23 cellular contexts compared by ENCODE assay signal in the genomic region with DNA sequence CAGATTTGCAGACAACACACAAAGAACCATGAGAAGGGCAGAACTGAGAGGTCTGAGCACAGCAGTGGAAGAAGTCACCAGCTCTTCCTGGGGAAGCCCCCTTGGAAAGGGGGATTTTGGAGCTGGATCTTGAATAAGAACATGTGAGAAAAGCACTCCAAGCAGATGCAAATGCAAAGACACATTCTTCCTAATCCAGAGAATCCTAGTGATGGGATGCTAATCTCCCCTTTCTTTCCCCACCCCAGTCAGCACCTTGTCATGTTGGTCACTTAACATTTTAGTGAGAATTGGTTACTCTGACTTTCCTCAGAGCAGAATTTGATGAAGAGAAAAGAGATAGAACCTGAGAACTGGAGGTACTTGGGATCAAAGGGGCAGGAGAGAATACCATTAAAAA.
"Had no signal": no experiment of that assay in that cellular context is flagged by ENCODE, and none has a peak within 500 bp of the region (broad histone marks: within the 10 kb centered on the region; RNA-seq: fewer than 3 reads in every experiment).

No MANE protein-coding gene starts in this region.

- H3K27me3 ChIP-seq: heart left ventricle, neutrophil, right atrium auricular region, stomach, transverse colon had no signal

- FAIRE-seq: colon, small intestine had no signal

- ATAC-seq: effector memory CD8-positive, alpha-beta T cell; heart left ventricle; left colon; left ventricle myocardium superior; naive thymus-derived CD4-positive, alpha-beta T cell had no signal

- DNase-seq: cerebellar nuclear complex; effector memory CD8-positive, alpha-beta T cell; foreskin melanocyte; heart left ventricle; hypothalamus; left colon; left ventricle myocardium superior; mesenchymal stem cell; naive thymus-derived CD4-positive, alpha-beta T cell; nephron progenitor cell; posterior cingulate gyrus; small intestine; stimulated activated CD4-positive, alpha-beta T cell treated with anti-CD3 and anti-CD28 coated beads, Interleukin-12 subunit alpha, Interleukin-12 subunit beta, amount 100 ng/mL, for 4 hours; stimulated activated naive CD4-positive, alpha-beta T cell; stomach; substantia nigra; transverse colon had no signal

- H3K27ac ChIP-seq: epithelial cell of prostate, heart left ventricle, neutrophil, right atrium auricular region, stomach, thoracic aorta, transverse colon had no signal

- H3K9me3 ChIP-seq: heart left ventricle, neutrophil, right atrium auricular region, stomach, thoracic aorta, transverse colon had no signal

- H3K4me1 ChIP-seq: right atrium auricular region, stomach, transverse colon had no signal

- H3K4me3 ChIP-seq: heart left ventricle, lung, right atrium auricular region, stomach, thoracic aorta, transverse colon had no signal

- H3K36me3 ChIP-seq: heart left ventricle, neutrophil, right atrium auricular region, stomach, thoracic aorta, transverse colon had no signal
